ENCODE assay signal across 17 cellular contexts in genomic region chr2:28174211-28174610, GRCh38.
DNase-seq lines count a peak whose midpoint lies in the region; ATAC-seq lines count a peak whose summit lies in the region.
"Had no signal": no experiment of that assay in that cellular context is flagged by ENCODE, and none has a peak within 500 bp of the region (broad histone marks: within the 10 kb centered on the region; RNA-seq: fewer than 3 reads in every experiment).

No MANE protein-coding gene starts in this region.

- peaks cover 28% of the 10 kb centered on the region for H3K9me3 Mint-ChIP-seq in activated naive CD4-positive, alpha-beta T cell treated with anti-CD3 and anti-CD28 coated beads, Interleukin-2, amount 10 ng/mL, durations not matched to agents 7 days and 5 days
- H3K9me3 Mint-ChIP-seq in effector memory CD8-positive, alpha-beta T cell = peaks cover 0 to 2% of the 10 kb centered on the region in 2 donors

- H4K91ac ChIP-seq in mesenchymal stem cell (ENCODE audit: low read length) = no peak overlapping the region

- H3K27ac ChIP-seq in mesenchymal stem cell (ENCODE audit: low read length, poor library complexity, severe bottlenecking) = no peak overlapping the region
- H3K27ac ChIP-seq: 22Rv1; BLaER1 treated with 17β-estradiol and CSF1 and Interleukin-3, amounts not matched to agents 10 nM and 100 nM; C4-2B had no signal

- 89% methylated on average over 1 of the region's 4 CpGs for WGBS in mesenchymal stem cell

- CTCF ChIA-PET in activated naive CD4-positive, alpha-beta T cell treated with anti-CD3 and anti-CD28 coated beads, Interleukin-2, amount 10 ng/mL, durations not matched to agents 7 days and 5 days (lab: Charles Lee) = no interaction called here

- no peak overlapping the region for H3K23ac ChIP-seq in mesenchymal stem cell (ENCODE audit: low read length in 2 of 2)

- H3K27me3 ChIP-seq in mesenchymal stem cell (ENCODE audit: control insufficient read depth in 1 of 2, insufficient read depth in 1 of 2, low read length in 2 of 2) = no peaks in the 10 kb centered on the region
- H3K27me3 ChIP-seq: BLaER1 treated with 17β-estradiol and CSF1 and Interleukin-3, amounts not matched to agents 10 nM and 100 nM had no signal

- H3K4ac ChIP-seq in mesenchymal stem cell (ENCODE audit: low read depth in 1 of 2, low read length in 2 of 2) = no peak overlapping the region

- no peak overlapping the region for H3K4me2 ChIP-seq in mesenchymal stem cell (ENCODE audit: low read length, poor library complexity, severe bottlenecking)
- H3K4me2 ChIP-seq: A549; BLaER1 treated with 17β-estradiol and CSF1 and Interleukin-3, amounts not matched to agents 10 nM and 100 nM had no signal

- no peak overlapping the region for H2BK120ac ChIP-seq in mesenchymal stem cell (ENCODE audit: low read depth, low read length)

- H4K8ac ChIP-seq in mesenchymal stem cell (ENCODE audit: low read length) = no peak overlapping the region

- H3K27ac Mint-ChIP-seq in activated naive CD4-positive, alpha-beta T cell treated with anti-CD3 and anti-CD28 coated beads, Interleukin-2, amount 10 ng/mL, durations not matched to agents 7 days and 5 days = peak overlapping the region; percentile 65
- H3K27ac Mint-ChIP-seq in effector memory CD8-positive, alpha-beta T cell = no peak overlapping the region
- H3K27ac Mint-ChIP-seq: B cell; CD4-positive, alpha-beta T cell; CD8-positive, alpha-beta T cell had no signal

- H2BK15ac ChIP-seq in mesenchymal stem cell (ENCODE audit: low read depth, poor library complexity, severe bottlenecking) = no peak overlapping the region

- peaks cover 19% of the 10 kb centered on the region for H3K9me3 ChIP-seq in mesenchymal stem cell (ENCODE audit: control insufficient read depth, low read length)

- ATAC-seq in effector memory CD8-positive, alpha-beta T cell (replicated peaks) = no peak
- ATAC-seq: CD8-positive, alpha-beta T cell had no signal

- no peak overlapping the region for H3K9ac ChIP-seq in mesenchymal stem cell (ENCODE audit: low read length)
- H3K9ac ChIP-seq: BLaER1 treated with 17β-estradiol and CSF1 and Interleukin-3, amounts not matched to agents 10 nM and 100 nM had no signal

- peaks cover 6 to 8% of the 10 kb centered on the region in 2 experiments for H3K36me3 ChIP-seq in mesenchymal stem cell (ENCODE audit: control insufficient read depth in 1 of 2, insufficient read depth in 2 of 2, low read depth in 1 of 2, low read length in 2 of 2)

- H3K79me1 ChIP-seq in mesenchymal stem cell (replicated peaks; ENCODE audit: low read length, poor library complexity, severe bottlenecking) = no peaks in the 10 kb centered on the region

- peaks cover 30% of the 10 kb centered on the region for H3K36me3 Mint-ChIP-seq in activated naive CD4-positive, alpha-beta T cell treated with anti-CD3 and anti-CD28 coated beads, Interleukin-2, amount 10 ng/mL, durations not matched to agents 7 days and 5 days
- no peaks in the 10 kb centered on the region for H3K36me3 Mint-ChIP-seq in effector memory CD8-positive, alpha-beta T cell (ENCODE audit: insufficient read depth)

- no peak overlapping the region for H3K18ac ChIP-seq in mesenchymal stem cell (ENCODE audit: low read depth in 1 of 2, low read length in 2 of 2)

- peaks cover 20% of the 10 kb centered on the region for H3K4me1 Mint-ChIP-seq in activated naive CD4-positive, alpha-beta T cell treated with anti-CD3 and anti-CD28 coated beads, Interleukin-2, amount 10 ng/mL, durations not matched to agents 7 days and 5 days
- H3K4me1 Mint-ChIP-seq in effector memory CD8-positive, alpha-beta T cell (ENCODE audit: low read depth in 2 of 2) = no peaks in the 10 kb centered on the region
- H3K4me1 Mint-ChIP-seq: B cell had no signal

- no peak overlapping the region for H3K4me3 ChIP-seq in mesenchymal stem cell (ENCODE audit: insufficient read depth in 1 of 2, low read depth in 1 of 2, low read length in 2 of 2)
- H3K4me3 ChIP-seq: A549; BLaER1 treated with 17β-estradiol and CSF1 and Interleukin-3, amounts not matched to agents 10 nM and 100 nM had no signal

- H3K14ac ChIP-seq in mesenchymal stem cell (ENCODE audit: low read length in 2 of 2) = no peak overlapping the region

- H3K27me3 Mint-ChIP-seq in activated naive CD4-positive, alpha-beta T cell treated with anti-CD3 and anti-CD28 coated beads, Interleukin-2, amount 10 ng/mL, durations not matched to agents 7 days and 5 days = no peaks in the 10 kb centered on the region
- no peaks in the 10 kb centered on the region for H3K27me3 Mint-ChIP-seq in effector memory CD8-positive, alpha-beta T cell
- H3K27me3 Mint-ChIP-seq: B cell; CD4-positive, alpha-beta T cell had no signal

- peak overlapping the region; percentile 65 for H2AK5ac ChIP-seq in mesenchymal stem cell (ENCODE audit: low read length, severe bottlenecking)

- H3K4me3 Mint-ChIP-seq in activated naive CD4-positive, alpha-beta T cell treated with anti-CD3 and anti-CD28 coated beads, Interleukin-2, amount 10 ng/mL, durations not matched to agents 7 days and 5 days = no peak overlapping the region
- no peak overlapping the region for H3K4me3 Mint-ChIP-seq in effector memory CD8-positive, alpha-beta T cell
- H3K4me3 Mint-ChIP-seq: B cell; CD4-positive, alpha-beta T cell; CD8-positive, alpha-beta T cell had no signal

- H2BK12ac ChIP-seq in mesenchymal stem cell (ENCODE audit: low read length in 2 of 2) = no peak overlapping the region

- DNase-seq in activated naive CD4-positive, alpha-beta T cell treated with anti-CD3 and anti-CD28 coated beads, Interleukin-2, amount 10 ng/mL, durations not matched to agents 7 days and 5 days = no peak
- DNase-seq in activated naive CD4-positive, alpha-beta T cell treated with anti-CD3 and anti-CD28 coated beads, Interleukin-2, amount 50 U/mL, for 16 hours = no peak
- no peak for DNase-seq in mesenchymal stem cell
- DNase-seq in activated effector memory CD4-positive, alpha-beta T cell treated with anti-CD3 and anti-CD28 coated beads, Interleukin-2, amount 50 U/mL, for 16 hours = no peak
- no peak for DNase-seq in effector memory CD8-positive, alpha-beta T cell
- DNase-seq: AML-193; Caco-2; Calu3; CD4-positive, alpha-beta T cell; CD8-positive, alpha-beta T cell; DMS79 treated with DMSO at 0.1 percent for 48 hours; GF-D8 had no signal

- peaks cover 10% of the 10 kb centered on the region for H3K4me1 ChIP-seq in mesenchymal stem cell (ENCODE audit: control insufficient read depth, insufficient read depth, low read depth, low read length)

- H2AFZ ChIP-seq in mesenchymal stem cell (ENCODE audit: low read depth, low read length) = no peak overlapping the region

- H2BK5ac ChIP-seq in mesenchymal stem cell (ENCODE audit: low read depth, low read length, poor library complexity, severe bottlenecking) = no peak overlapping the region
